ENCODE assay signal across 8 cellular contexts in the genomic region with DNA sequence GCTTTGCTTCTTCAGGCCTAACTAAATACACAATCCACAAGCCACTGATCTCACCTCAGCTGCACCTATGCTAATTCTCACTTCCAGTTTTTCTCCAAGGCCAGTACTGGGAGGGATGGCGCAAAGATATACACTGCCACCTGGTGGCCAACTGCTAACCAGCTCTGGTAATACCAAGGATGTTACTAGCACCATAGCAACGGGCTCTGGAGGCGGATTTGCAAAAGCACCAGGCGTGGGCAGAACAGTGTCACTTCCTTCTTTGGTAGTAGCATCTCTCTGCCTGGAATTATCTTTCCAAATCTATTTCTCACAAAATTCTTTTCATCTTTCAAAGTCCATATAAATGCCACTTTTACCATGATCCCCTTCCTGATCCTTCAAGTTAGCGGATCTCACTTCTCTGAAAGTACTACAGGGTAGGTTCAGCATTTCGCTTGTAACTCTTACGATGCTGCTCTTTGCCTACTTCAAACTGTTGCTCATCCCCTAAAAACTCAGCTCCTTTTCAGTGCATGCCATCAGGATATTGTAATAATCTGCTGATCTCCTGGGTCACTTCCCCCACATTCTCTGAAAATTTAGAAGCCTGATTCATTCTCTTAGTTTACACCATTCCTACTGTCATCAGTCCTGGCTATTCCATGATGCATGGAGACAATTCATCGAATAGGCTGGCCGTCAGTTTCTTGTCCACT. TPM values are rescaled to one million over a fixed set of nuclear protein-coding genes. Genes with fewer than 3 reads are reported as not detected.
A peak's percentile ranks its signal among the peaks of the same experiment; 100 is the strongest.
DNase-seq lines count a peak whose midpoint lies in the region; ATAC-seq and TF ChIP-seq lines count a peak whose summit lies in the region.

No MANE protein-coding gene starts in this region.

- no peaks in the 10 kb centered on the region for H3K27me3 ChIP-seq in lung (ENCODE audit: control insufficient read depth, insufficient read depth)

- ATAC-seq in HG03354 (IDR thresholded peaks at IDR 0.05; ENCODE audit: poor library complexity, severe bottlenecking, unreplicated experiment) (peak; percentile 99), lung (ENCODE audit: insufficient read depth, low FRiP score) (peak; percentile 95)

- peaks cover 0 to 2% of the 10 kb centered on the region in 2 donors for H3K9me3 ChIP-seq in lung (ENCODE audit: control insufficient read depth in 2 of 2, insufficient read depth in 1 of 2, low read length in 1 of 2)

- H3K4me3 ChIP-seq in coronary artery, result no peak overlapping the region
- H3K4me3 ChIP-seq in lung, result no peak overlapping the region

- H3K36me3 ChIP-seq in lung (ENCODE audit: control insufficient read depth in 2 of 2, insufficient read depth in 2 of 2, low read length in 2 of 2), result no peaks in the 10 kb centered on the region

- DNase-seq in GM19240 (ENCODE audit: insufficient read length, low spot score) (peak; percentile 54), NCI-H460 (ENCODE audit: extremely low read depth, low read depth) (peak; percentile 64), coronary artery (ENCODE audit: low spot score) (peak; percentile 84), lung (ENCODE audit: low spot score) (peak; percentile 85)
- peak; percentile 88 to 93 for DNase-seq in activated CD4-positive, alpha-beta T cell treated with anti-CD3 and anti-CD28 coated beads for 4 hours
- peak; percentile 67 to 83 (median 77) for DNase-seq in stimulated activated CD4-positive, alpha-beta T cell treated with anti-CD3 and anti-CD28 coated beads, TNF-alpha, amount 100 ng/mL, for 48 hours (ENCODE audit: low read depth in 3 of 3)

- H3K4me1 ChIP-seq in lung (ENCODE audit: control insufficient read depth in 2 of 2, insufficient read depth in 2 of 2, low read length in 2 of 2), result peaks cover 0 to 1% of the 10 kb centered on the region in 2 donors

- WGBS in lung, 2 donors, result 38 to 43% methylated on average over 9 of the region's 9 CpGs

- H3K27ac ChIP-seq in C4-2B (peak overlapping the region; percentile 57; the same call in 1 of the 2 replicates), coronary artery (peak overlapping the region in 1 of 2 donors; percentile 53), lung (ENCODE audit: low read depth in 1 of 2, low read length in 1 of 2) (peak overlapping the region in 1 of 2 donors; percentile 26)

- TF ChIP-seq CTCF in C4-2B (conservative IDR thresholded peaks at IDR 0.05) (peak; percentile 92), coronary artery (IDR thresholded peaks at IDR 0.05) (peak; percentile 56), lung (IDR thresholded peaks at IDR 0.05; ENCODE audit: control extremely low read depth, extremely low read depth) (peak; percentile 83)

RNA-seq across cellular contexts. Expression of a gene that starts 37.1 kb away (rescaled TPM):
- 6.9 and 7.3 TPM in 2 replicates for total RNA-seq in NCI-H460 (2014; rRNA removed; shearing (Covaris generic))
- polyA plus RNA-seq in NCI-H460 (2014; cell fraction: nucleus; rRNA removed), result 6.2 and 12.6 TPM in 2 replicates
- 10 to 100 TPM; 14.3 to 16.7 TPM for total RNA-seq in lung
- polyA plus RNA-seq in lung, result 1 to 10 TPM; 8.3 to 9.4 TPM

RNA-seq across cellular contexts. Expression of a gene that starts 59.4 kb away (rescaled TPM):
- total RNA-seq in NCI-H460 (2014; rRNA removed; shearing (Covaris generic)), result 299 and 321 TPM in 2 replicates
- 140 and 163 TPM in 2 replicates for polyA plus RNA-seq in NCI-H460 (2014; cell fraction: nucleus; rRNA removed)
- 100 to 1,000 TPM; 112 to 435 TPM for total RNA-seq in lung
- 100 to 1,000 TPM in 1 of 2 donors, 10 to 100 TPM in 1; 13.4 to 140 TPM for polyA plus RNA-seq in lung
